In genomic region chr17:82560802-82561428, GRCh38 we compare ENCODE assay signal across 20 cellular contexts. TPM values are rescaled to one million over a fixed set of nuclear protein-coding genes. Genes with fewer than 3 reads are reported as not detected.
DNase-seq lines count a peak whose midpoint lies in the region; ATAC-seq, FAIRE-seq and TF ChIP-seq lines count a peak whose summit lies in the region.
"Had no signal": no experiment of that assay in that cellular context is flagged by ENCODE, and none has a peak within 500 bp of the region (broad histone marks: within the 10 kb centered on the region; RNA-seq: fewer than 3 reads in every experiment).

No MANE protein-coding gene starts in this region.

- H3K36me3 ChIP-seq in H1 (ENCODE audit: control insufficient read depth in 2 of 4, insufficient read depth in 4 of 4, low read length in 3 of 4), result peaks cover 0 to 11% (median 0%) of the 10 kb centered on the region in 4 experiments; a peak in 2 of 8 replicates
- H3K36me3 ChIP-seq in naive thymus-derived CD4-positive, alpha-beta T cell (ENCODE audit: control insufficient read depth in 2 of 3, insufficient read depth in 3 of 3, low read length in 3 of 3), result peaks cover 0 to 13% (median 0%) of the 10 kb centered on the region in 3 experiments

- no peak overlapping the region for H2AK5ac ChIP-seq in H1 (ENCODE audit: low read depth, low read length)

- no peaks in the 10 kb centered on the region for H3K27me3 ChIP-seq in H1 (replicated peaks in 1 of 4; ENCODE audit: control insufficient read depth in 3 of 4, extremely low read depth in 1 of 4, insufficient read depth in 3 of 4, low read length in 3 of 4)
- no peaks in the 10 kb centered on the region for H3K27me3 ChIP-seq in naive thymus-derived CD4-positive, alpha-beta T cell (ENCODE audit: control insufficient read depth in 2 of 2, insufficient read depth in 2 of 2, low read length in 2 of 2)
- H3K27me3 ChIP-seq: cardiac muscle cell, pancreas, SJSA1, stomach had no signal

- no peak for ATAC-seq in HG03520 (IDR thresholded peaks at IDR 0.05; ENCODE audit: unreplicated experiment)
- ATAC-seq in naive thymus-derived CD4-positive, alpha-beta T cell, result no peak
- ATAC-seq: pancreas had no signal

- peak overlapping the region; percentile 86; the same call in 1 of the 2 replicates for H4K8ac ChIP-seq in H1 (ENCODE audit: extremely low read depth, insufficient read depth, low read length)

- TF ChIP-seq CTCF in RWPE1 (conservative IDR thresholded peaks at IDR 0.05; ENCODE audit: low read depth) (no peak), H1 (IDR thresholded peaks at IDR 0.05; ENCODE audit: control extremely low read depth in 1 of 3, insufficient read depth in 1 of 3, low read depth in 1 of 3, low read length in 3 of 3) (no peak), progenitor cell of endocrine pancreas (IDR thresholded peaks at IDR 0.05; ENCODE audit: unreplicated experiment) (no peak)

- 87% methylated on average over 9 of the region's 9 CpGs; no CpG with 5 or more reads in 1 of the 2 experiments for WGBS in H1 (ENCODE audit: extremely low coverage in 1 of 2, insufficient coverage in 1 of 2, insufficient read length in 1 of 2, insufficient replicate concordance in 2 of 2, low coverage in 1 of 2, low lambda C conversion rate in 2 of 2, missing lambda C conversion rate in 1 of 2), 2 experiments

- no peak overlapping the region for H2AFZ ChIP-seq in H1 (ENCODE audit: low read length)

- no peak overlapping the region for H3K4ac ChIP-seq in H1 (replicated peaks; ENCODE audit: insufficient read length, low read depth, low read length)

- DNase-seq in T-helper 2 cell treated with Interferon-gamma antibody and Interleukin-4, amounts not matched to agents 5 μg/mL and 100 μg/mL, for 36 hours (ENCODE audit: low spot score), result no peak
- DNase-seq in T-helper 2 cell (no peak), RWPE1 (ENCODE audit: low spot score) (no peak), H1 (ENCODE audit: low read depth in 1 of 2, low spot score in 2 of 2) (no peak), progenitor cell of endocrine pancreas (ENCODE audit: low spot score, unreplicated experiment) (no peak), cerebellum (ENCODE audit: low spot score) (no peak)
- no peak for DNase-seq in naive thymus-derived CD4-positive, alpha-beta T cell
- DNase-seq: activated naive CD4-positive, alpha-beta T cell; MM.1S; NCI-H187 treated with DMSO at 0.1 percent for 48 hours; NCI-H510A treated with DMSO at 0.1 percent for 48 hours; stomach had no signal

- no peak for TF ChIP-seq EP300 in H1 (IDR thresholded peaks at IDR 0.05; ENCODE audit: borderline replicate concordance in 1 of 2, low read depth in 2 of 2, low read length in 2 of 2)

- H2BK12ac ChIP-seq in H1 (ENCODE audit: low read depth, low read length), result no peak overlapping the region

- H4K91ac ChIP-seq in H1 (replicated peaks; ENCODE audit: insufficient read length, low read length), result no peak overlapping the region

- no peaks in the 10 kb centered on the region for H3K23me2 ChIP-seq in H1 (ENCODE audit: low read depth, low read length)

- no peak overlapping the region for H3K4me3 ChIP-seq in H1 (ENCODE audit: extremely low read depth in 1 of 4, insufficient read depth in 2 of 4, low read depth in 3 of 4, low read length in 4 of 4)
- H3K4me3 ChIP-seq in naive thymus-derived CD4-positive, alpha-beta T cell (ENCODE audit: low read length), result no peak overlapping the region
- H3K4me3 ChIP-seq: cardiac muscle cell, pancreas, SJSA1, stomach had no signal

- CTCF ChIA-PET in RWPE1 (lab: Yijun Ruan, JAX), result no interaction called here
- CTCF ChIA-PET in H1 (lab: Charles Lee; ENCODE audit: partially characterized antibody), result interaction anchor here (0.7 to 2.2 kb wide), 5 partner anchors 10 to 51 kb away, joined by 3 to 9 read pairs (median 4); no protein-coding TSS in a partner anchor
- CTCF ChIA-PET in naive thymus-derived CD4-positive, alpha-beta T cell (lab: Charles Lee), result interaction anchor here (0.6 to 0.7 kb wide), 2 partner anchors 208 to 265 kb away, joined by 3 read pairs; no protein-coding TSS in a partner anchor

- no peak overlapping the region; a peak in 1 of 7 replicates for H3K9ac ChIP-seq in H1 (replicated peaks in 1 of 4; ENCODE audit: extremely low read depth in 1 of 4, low read depth in 3 of 4, low read length in 3 of 4)

- peaks cover 20% of the 10 kb centered on the region for H3K79me1 ChIP-seq in H1 (ENCODE audit: low read depth, low read length)

- H2BK120ac ChIP-seq in H1 (replicated peaks; ENCODE audit: low read depth, low read length), result no peak overlapping the region

- H3K18ac ChIP-seq in H1 (ENCODE audit: extremely low read depth, low read length), result no peak overlapping the region

- no peak for TF ChIP-seq POLR2A in H1 (IDR thresholded peaks at IDR 0.05; ENCODE audit: control extremely low read depth in 1 of 2, low read depth in 2 of 2, low read length in 2 of 2)

- no peak for FAIRE-seq in H1 (lab: Jason Lieb, UNC)
- FAIRE-seq: G401.6, GM19239, pancreas had no signal

- peaks cover 6% of the 10 kb centered on the region for H3K4me1 Mint-ChIP-seq in T-helper 2 cell treated with Interferon-gamma antibody and Interleukin-4, amounts not matched to agents 5 μg/mL and 100 μg/mL, for 36 hours (ENCODE audit: low read depth)
- H3K4me1 Mint-ChIP-seq in progenitor cell of endocrine pancreas (ENCODE audit: low read depth), result peaks cover 16% of the 10 kb centered on the region
- H3K4me1 Mint-ChIP-seq in naive thymus-derived CD4-positive, alpha-beta T cell, result peaks cover 13 to 39% (median 27%) of the 10 kb centered on the region in 7 donors

- peaks cover 32 to 36% of the 10 kb centered on the region in 2 experiments for H4K20me1 ChIP-seq in H1 (replicated peaks in 1 of 2; ENCODE audit: control insufficient read depth in 1 of 2, insufficient read depth in 2 of 2, low read length in 2 of 2)

- no peak overlapping the region for H3K14ac ChIP-seq in H1 (ENCODE audit: insufficient read length)

- H3K4me1 ChIP-seq in H1 (replicated peaks in 1 of 4; ENCODE audit: control insufficient read depth in 3 of 4, insufficient read depth in 4 of 4, low read length in 3 of 4), result peaks cover 0 to 11% (median 2%) of the 10 kb centered on the region in 4 experiments; a peak in 3 of 7 replicates
- H3K4me1 ChIP-seq in naive thymus-derived CD4-positive, alpha-beta T cell (ENCODE audit: control insufficient read depth in 2 of 2, insufficient read depth in 2 of 2, low read length in 2 of 2), result no peaks in the 10 kb centered on the region

- H3K27ac Mint-ChIP-seq in T-helper 2 cell treated with Interferon-gamma antibody and Interleukin-4, amounts not matched to agents 5 μg/mL and 100 μg/mL, for 36 hours, result peak overlapping the region; percentile 33
- H3K27ac Mint-ChIP-seq in progenitor cell of endocrine pancreas, result peak overlapping the region; percentile 86
- H3K27ac Mint-ChIP-seq in naive thymus-derived CD4-positive, alpha-beta T cell, result peak overlapping the region in 4 of 9 donors; percentile 6 to 25 (median 12)
- H3K27ac Mint-ChIP-seq: mesothelial cell of epicardium had no signal

- H3K4me2 ChIP-seq in H1 (ENCODE audit: insufficient read depth in 1 of 2, low read depth in 2 of 2, low read length in 2 of 2), result no peak overlapping the region

- no peaks in the 10 kb centered on the region for H3K9me3 Mint-ChIP-seq in T-helper 2 cell treated with Interferon-gamma antibody and Interleukin-4, amounts not matched to agents 5 μg/mL and 100 μg/mL, for 36 hours
- H3K9me3 Mint-ChIP-seq in progenitor cell of endocrine pancreas (ENCODE audit: low read depth), result no peaks in the 10 kb centered on the region
- no peaks in the 10 kb centered on the region for H3K9me3 Mint-ChIP-seq in naive thymus-derived CD4-positive, alpha-beta T cell
- H3K9me3 Mint-ChIP-seq: mesothelial cell of epicardium had no signal

- peaks cover 13% of the 10 kb centered on the region for H3K36me3 Mint-ChIP-seq in T-helper 2 cell treated with Interferon-gamma antibody and Interleukin-4, amounts not matched to agents 5 μg/mL and 100 μg/mL, for 36 hours (ENCODE audit: low read depth)
- peaks cover 7% of the 10 kb centered on the region for H3K36me3 Mint-ChIP-seq in progenitor cell of endocrine pancreas (ENCODE audit: insufficient read depth)
- peaks cover 0 to 11% (median 2%) of the 10 kb centered on the region in 5 donors for H3K36me3 Mint-ChIP-seq in naive thymus-derived CD4-positive, alpha-beta T cell

- H4K5ac ChIP-seq in H1 (ENCODE audit: insufficient read length, low read depth, low read length), result no peak overlapping the region

- peaks cover 4 to 86% of the 10 kb centered on the region in 2 experiments; a peak in 3 of 4 replicates for H3K79me2 ChIP-seq in H1 (ENCODE audit: control insufficient read depth in 1 of 2, insufficient read depth in 2 of 2, low read length in 2 of 2)

- peak overlapping the region; percentile 23 for H3K27ac ChIP-seq in RWPE1
- 0 out of 2 replicates have a peak overlapping the region, but pooled peaks have one; percentile 23 for H3K27ac ChIP-seq in H1 (ENCODE audit: low read depth, low read length)
- H3K27ac ChIP-seq in naive thymus-derived CD4-positive, alpha-beta T cell (ENCODE audit: low read depth, low read length), result no peak overlapping the region
- H3K27ac ChIP-seq: 22Rv1, cardiac muscle cell, pancreas, SJSA1 had no signal

- H2BK15ac ChIP-seq in H1 (ENCODE audit: low read length), result no peak overlapping the region

- POLR2A ChIA-PET in RWPE1 (lab: Yijun Ruan, JAX; ENCODE audit: low non-redundant PET) (no interaction called here), H1 (lab: Charles Lee; ENCODE audit: partially characterized antibody) (interaction anchor here (0.7 kb wide), 1 partner anchor 13 kb away, joined by 3 read pairs; no protein-coding TSS in a partner anchor)
- POLR2A ChIA-PET in naive thymus-derived CD4-positive, alpha-beta T cell (lab: Charles Lee), result no interaction called here

- no peak for TF ChIP-seq RAD21 in H1 (IDR thresholded peaks at IDR 0.05 in 1 of 2, conservative IDR thresholded peaks at IDR 0.05 in 1 of 2; ENCODE audit: low read depth in 2 of 2, low read length in 2 of 2)

- no peaks in the 10 kb centered on the region for H3K9me3 ChIP-seq in H1 (ENCODE audit: insufficient read depth in 2 of 2, low read depth in 1 of 2, low read length in 1 of 2)
- H3K9me3 ChIP-seq in naive thymus-derived CD4-positive, alpha-beta T cell (ENCODE audit: control insufficient read depth in 2 of 3, low read length in 3 of 3), result no peaks in the 10 kb centered on the region
- H3K9me3 ChIP-seq: pancreas, SJSA1, stomach had no signal

- no peak overlapping the region; the same call in 1 of the 2 replicates for H2BK5ac ChIP-seq in H1 (ENCODE audit: low read depth, low read length)

- H3K56ac ChIP-seq in H1 (replicated peaks; ENCODE audit: insufficient read length, low read depth, low read length), result no peak overlapping the region

- H3K23ac ChIP-seq in H1 (ENCODE audit: insufficient read length), result no peak overlapping the region

- intact Hi-C loops in naive thymus-derived CD4-positive, alpha-beta T cell (cut with micrococcal nuclease), result no loop called here

- no peak overlapping the region for H2BK20ac ChIP-seq in H1 (ENCODE audit: low read length)

- no peaks in the 10 kb centered on the region for H3K27me3 Mint-ChIP-seq in T-helper 2 cell treated with Interferon-gamma antibody and Interleukin-4, amounts not matched to agents 5 μg/mL and 100 μg/mL, for 36 hours (ENCODE audit: low read depth)
- H3K27me3 Mint-ChIP-seq in progenitor cell of endocrine pancreas, result no peaks in the 10 kb centered on the region
- no peaks in the 10 kb centered on the region for H3K27me3 Mint-ChIP-seq in naive thymus-derived CD4-positive, alpha-beta T cell

- H3K4me3 Mint-ChIP-seq in T-helper 2 cell treated with Interferon-gamma antibody and Interleukin-4, amounts not matched to agents 5 μg/mL and 100 μg/mL, for 36 hours, result no peak overlapping the region
- no peak overlapping the region for H3K4me3 Mint-ChIP-seq in progenitor cell of endocrine pancreas (ENCODE audit: low read depth)
- peak overlapping the region in 1 of 10 donors; percentile 8 for H3K4me3 Mint-ChIP-seq in naive thymus-derived CD4-positive, alpha-beta T cell
- H3K4me3 Mint-ChIP-seq: mesothelial cell of epicardium had no signal

RNA-seq across cellular contexts. Expression of gene FOXK2, which starts 41.4 kb away (rescaled TPM):
- 64.9 and 66.9 TPM in 2 replicates for total RNA-seq in H1 (2021; fragmentation: NEBNext Ultra II Directional; extraction: Animal tissue kit (Norgen Biotek cat#: 25700))
- 34.7 and 42.3 TPM in 2 replicates for polyA plus RNA-seq in H1 (2011; rRNA removed)
- polyA plus RNA-seq in H1 (2011; cell fraction: cytosol; rRNA removed), result 24.9 TPM
- polyA plus RNA-seq in H1 (2011; cell fraction: nucleus; rRNA removed), result 36.3 TPM
- 28.7 to 37.8 TPM (median 33.9 TPM) in 4 replicates for polyA plus RNA-seq in H1 (2012, experiment 1 of 2)
- polyA plus RNA-seq in H1 (2012, experiment 2 of 2), result 25.2 TPM
- polyA plus RNA-seq in H1 (2013, experiment 1 of 2), result 43.7 TPM
- 43.0 TPM for polyA plus RNA-seq in H1 (2013, experiment 2 of 2)
- 29.1 and 37.4 TPM in 2 replicates for polyA minus RNA-seq in H1 (2011; rRNA and poly(A)+ RNA removed)
- polyA minus RNA-seq in H1 (2011; cell fraction: cytosol; rRNA and poly(A)+ RNA removed), result 53.7 TPM
- 35.2 TPM for polyA minus RNA-seq in H1 (2011; cell fraction: nucleus; rRNA and poly(A)+ RNA removed)
- total RNA-seq in progenitor cell of endocrine pancreas (71.8 and 76.6 TPM in 2 replicates), cerebellum (43.5 TPM)
- 10 to 100 TPM; 36.5 to 67.1 (median 48.4) TPM for total RNA-seq in naive thymus-derived CD4-positive, alpha-beta T cell
- polyA plus RNA-seq in naive thymus-derived CD4-positive, alpha-beta T cell, result 1 to 10 TPM; 4.2 to 4.8 TPM
